In the genomic region with DNA sequence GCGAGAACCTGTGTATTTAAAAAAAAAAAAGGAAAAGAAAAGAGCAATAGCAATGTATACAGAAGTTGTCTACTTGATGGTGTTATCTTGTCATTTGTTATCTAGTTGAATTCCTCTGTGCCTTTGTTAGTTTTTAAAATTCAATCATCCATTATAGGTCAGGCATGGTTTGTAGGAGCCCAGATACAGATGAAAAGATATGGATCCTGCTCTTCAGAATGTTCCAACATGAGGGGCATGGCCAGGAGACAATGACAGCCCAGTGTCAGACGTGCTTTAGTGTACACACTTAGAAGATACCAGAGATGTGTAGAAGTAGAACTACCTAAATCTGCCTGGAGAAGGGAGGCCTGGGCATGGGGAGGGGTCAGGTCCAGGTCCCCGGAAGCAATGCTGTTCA, we compare ENCODE assay signal across 20 cellular contexts. TPM values are rescaled to one million over a fixed set of nuclear protein-coding genes. Genes with fewer than 3 reads are reported as not detected.
DNase-seq lines count a peak whose midpoint lies in the region; ATAC-seq, FAIRE-seq and TF ChIP-seq lines count a peak whose summit lies in the region.
"Had no signal": no experiment of that assay in that cellular context is flagged by ENCODE, and none has a peak within 500 bp of the region (broad histone marks: within the 10 kb centered on the region; RNA-seq: fewer than 3 reads in every experiment).

No MANE protein-coding gene starts in this region.

- no peak overlapping the region for H4K8ac ChIP-seq in IMR-90 (ENCODE audit: low read depth in 2 of 2, low read length in 2 of 2)

- POLR2A ChIA-PET in IMR-90 (lab: Charles Lee; ENCODE audit: unreplicated experiment): no interaction called here

- H3K79me2 ChIP-seq in parathyroid adenoma (peaks cover 6% of the 10 kb centered on the region), GM23248 (ENCODE audit: insufficient read depth) (no peaks in the 10 kb centered on the region)

- BruUV-seq in IMR-90 (replicated peaks; lab: Mats Ljungman, UMichigan): no TSS peak

- H3K27me3 Mint-ChIP-seq in stimulated activated memory B cell treated with anti-CD40 and anti-IgM and Interleukin-4, amounts not matched to agents 10 μg/mL and 1 μg/mL and 100 μg/mL, for 72 hours: no peaks in the 10 kb centered on the region

- TF ChIP-seq RAD21 in IMR-90 (IDR thresholded peaks at IDR 0.05; ENCODE audit: low read length): no peak

- H3K14ac ChIP-seq in IMR-90 (replicated peaks; ENCODE audit: low read depth, low read length): no peak overlapping the region

- CTCF ChIA-PET in IMR-90 (lab: Yijun Ruan, JAX): no interaction called here

- DNase-seq in IMR-90 (no peak), bronchial epithelial cell (ENCODE audit: low read depth) (no peak), lower lobe of right lung (no peak), lower leg skin (ENCODE audit: low spot score in 2 of 2) (no peak), GM23248 (no peak)
- no peak for DNase-seq in activated CD4-positive, alpha-beta T cell treated with anti-CD3 and anti-CD28 coated beads, Interleukin-2, amount 50 U/mL, for 4 hours
- DNase-seq: C1 segment of cervical spinal cord; CD4-positive, alpha-beta memory T cell; COR-L47; DMS79; EL; GDM1; H9 had no signal

- no peaks in the 10 kb centered on the region; the same call in 1 of the 2 replicates for H3K9me1 ChIP-seq in IMR-90 (ENCODE audit: insufficient read depth, low read length)

- H3K9me3 Mint-ChIP-seq in stimulated activated memory B cell treated with anti-CD40 and anti-IgM and Interleukin-4, amounts not matched to agents 10 μg/mL and 1 μg/mL and 100 μg/mL, for 72 hours: no peaks in the 10 kb centered on the region
- H3K9me3 Mint-ChIP-seq: CD4-positive, alpha-beta memory T cell; GM23338; H9 had no signal

- H3K4me3 Mint-ChIP-seq in stimulated activated memory B cell treated with anti-CD40 and anti-IgM and Interleukin-4, amounts not matched to agents 10 μg/mL and 1 μg/mL and 100 μg/mL, for 72 hours: no peak overlapping the region
- H3K4me3 Mint-ChIP-seq: CD4-positive, alpha-beta memory T cell; GM23338; H9 had no signal

- H3K27me3 ChIP-seq in IMR-90 (ENCODE audit: control insufficient read depth, insufficient read depth, low read length): no peaks in the 10 kb centered on the region
- H3K27me3 ChIP-seq in bronchial epithelial cell (ENCODE audit: control insufficient read depth, insufficient read depth, low read length): no peaks in the 10 kb centered on the region
- no peaks in the 10 kb centered on the region for H3K27me3 ChIP-seq in parathyroid adenoma (ENCODE audit: control insufficient read depth, insufficient read depth, low read length)
- no peaks in the 10 kb centered on the region for H3K27me3 ChIP-seq in lower lobe of right lung (ENCODE audit: low read depth)
- H3K27me3 ChIP-seq in GM23248 (replicated peaks; ENCODE audit: insufficient read depth): no peaks in the 10 kb centered on the region

- H4K5ac ChIP-seq in IMR-90 (ENCODE audit: low read depth, low read length): no peak overlapping the region

- no peak overlapping the region for H3K56ac ChIP-seq in IMR-90 (ENCODE audit: extremely low read depth, insufficient read depth, low read length)

- no CpG with 5 or more reads among the region's 3 CpGs for WGBS in IMR-90 (ENCODE audit: extremely low coverage in 2 of 2, insufficient read length in 1 of 2), 2 experiments
- WGBS in lower leg skin, 2 donors: 92 to 94% methylated on average over 3 of the region's 3 CpGs
- WGBS in GM23248 (ENCODE audit: low coverage in 1 of 2, low lambda C conversion rate in 2 of 2, missing lambda C conversion rate in 2 of 2), 2 experiments: 88 to 95% methylated on average over 3 of the region's 3 CpGs

- no peak overlapping the region for H2BK120ac ChIP-seq in IMR-90 (ENCODE audit: low read depth, low read length)

- ATAC-seq in IMR-90 (ENCODE audit: low read depth) (no peak), lower lobe of right lung (no peak)
- no peak for ATAC-seq in stimulated activated memory B cell treated with anti-CD40 and anti-IgM and Interleukin-4, amounts not matched to agents 10 μg/mL and 1 μg/mL and 100 μg/mL, for 72 hours
- ATAC-seq: GM12878, GM23338, HCT116 had no signal

- H3K36me3 ChIP-seq in IMR-90 (ENCODE audit: control insufficient read depth, insufficient read depth, low read length): peaks cover 2% of the 10 kb centered on the region; the same call in 1 of the 2 replicates
- H3K36me3 ChIP-seq in bronchial epithelial cell (ENCODE audit: control insufficient read depth, insufficient read depth, low read length): no peaks in the 10 kb centered on the region
- H3K36me3 ChIP-seq in parathyroid adenoma (ENCODE audit: control insufficient read depth, insufficient read depth, low read length): no peaks in the 10 kb centered on the region
- H3K36me3 ChIP-seq in lower lobe of right lung: peaks cover 45% of the 10 kb centered on the region
- H3K36me3 ChIP-seq in GM23248 (ENCODE audit: low read depth): no peaks in the 10 kb centered on the region

- H3K27ac ChIP-seq in IMR-90 (ENCODE audit: insufficient read depth, low read length) (no peak overlapping the region), parathyroid adenoma (peak overlapping the region; percentile 60), lower lobe of right lung (no peak overlapping the region), GM23248 (no peak overlapping the region)

- no peak overlapping the region for H3K9ac ChIP-seq in IMR-90 (ENCODE audit: low read depth, low read length)
- H3K9ac ChIP-seq in parathyroid adenoma: no peak overlapping the region
- H3K9ac ChIP-seq in GM23248: no peak overlapping the region

- peak; percentile 50 for FAIRE-seq in bronchial epithelial cell (lab: Jason Lieb, UNC)
- FAIRE-seq: GM12878 had no signal

- H3K79me1 ChIP-seq in IMR-90 (ENCODE audit: low read depth in 1 of 2, low read length in 2 of 2): no peaks in the 10 kb centered on the region

- H4K91ac ChIP-seq in IMR-90 (ENCODE audit: insufficient read depth, low read depth, low read length): no peak overlapping the region

- TF ChIP-seq POLR2A in IMR-90 (IDR thresholded peaks at IDR 0.05; ENCODE audit: low read depth, low read length) (no peak), lower leg skin (IDR thresholded peaks at IDR 0.05) (no peak)

- H3K18ac ChIP-seq in IMR-90 (ENCODE audit: low read depth, low read length): no peak overlapping the region

- no peaks in the 10 kb centered on the region for H3K9me2 ChIP-seq in GM23248 (ENCODE audit: insufficient read depth)

- H2AK9ac ChIP-seq in IMR-90 (replicated peaks; ENCODE audit: low read depth, low read length, poor library complexity): peak overlapping the region; percentile 40

- H3K4me1 ChIP-seq in IMR-90 (ENCODE audit: control insufficient read depth, insufficient read depth, low read length) (no peaks in the 10 kb centered on the region; the same call in 1 of the 2 replicates), parathyroid adenoma (peaks cover 37% of the 10 kb centered on the region), lower lobe of right lung (peaks cover 27% of the 10 kb centered on the region), GM23248 (ENCODE audit: insufficient read depth) (no peaks in the 10 kb centered on the region)

- dilution Hi-C loops in IMR-90 (cut with HindIII; ENCODE audit: low sequenced_read_pairs, unreplicated experiment): no loop called here

- intact Hi-C loops in IMR-90 (cut with micrococcal nuclease): no loop called here
- intact Hi-C loops in lower lobe of right lung (cut with DNase I): no loop called here
- intact Hi-C loops in lower leg skin (cut with DNase I; ENCODE audit: low total_unique reads): no loop called here

- H3K23ac ChIP-seq in IMR-90 (ENCODE audit: low read depth, low read length): no peak overlapping the region

- H3F3A ChIP-seq in GM23248 (ENCODE audit: insufficient read depth): no peaks in the 10 kb centered on the region

- no peak overlapping the region for H2BK15ac ChIP-seq in IMR-90 (ENCODE audit: low read depth, low read length)

- no peaks in the 10 kb centered on the region for H4K20me1 ChIP-seq in IMR-90 (ENCODE audit: insufficient read depth, low read length)
- no peaks in the 10 kb centered on the region for H4K20me1 ChIP-seq in GM23248 (ENCODE audit: insufficient read depth)

- no peak overlapping the region for H3K4me3 ChIP-seq in IMR-90 (ENCODE audit: insufficient read depth, low read depth, low read length)
- H3K4me3 ChIP-seq in bronchial epithelial cell (ENCODE audit: low read depth, low read length): no peak overlapping the region
- H3K4me3 ChIP-seq in parathyroid adenoma (ENCODE audit: low read depth, low read length): no peak overlapping the region
- no peak overlapping the region for H3K4me3 ChIP-seq in lower lobe of right lung
- no peak overlapping the region for H3K4me3 ChIP-seq in lower leg skin (ENCODE audit: low read depth, poor library complexity, severe bottlenecking)
- no peak overlapping the region for H3K4me3 ChIP-seq in GM23248
- H3K4me3 ChIP-seq: GM12878, GM23338 had no signal

- peaks cover 16% of the 10 kb centered on the region for H3K4me1 Mint-ChIP-seq in stimulated activated memory B cell treated with anti-CD40 and anti-IgM and Interleukin-4, amounts not matched to agents 10 μg/mL and 1 μg/mL and 100 μg/mL, for 72 hours
- H3K4me1 Mint-ChIP-seq: CD4-positive, alpha-beta memory T cell; GM23338; H9 had no signal

- H2BK5ac ChIP-seq in IMR-90 (ENCODE audit: low read depth, low read length, poor library complexity, severe bottlenecking): no peak overlapping the region

- H2AFZ ChIP-seq in IMR-90 (replicated peaks; ENCODE audit: low read length, poor library complexity): no peak overlapping the region
- H2AFZ ChIP-seq in parathyroid adenoma: no peak overlapping the region
- H2AFZ ChIP-seq in GM23248: no peak overlapping the region
- H2AFZ ChIP-seq: GM23338 had no signal

- peaks cover 32% of the 10 kb centered on the region for H3K36me3 Mint-ChIP-seq in stimulated activated memory B cell treated with anti-CD40 and anti-IgM and Interleukin-4, amounts not matched to agents 10 μg/mL and 1 μg/mL and 100 μg/mL, for 72 hours
- H3K36me3 Mint-ChIP-seq: CD4-positive, alpha-beta memory T cell had no signal

- H2AK5ac ChIP-seq in IMR-90 (ENCODE audit: low read depth, low read length): no peak overlapping the region

- no peak overlapping the region for H3K4ac ChIP-seq in IMR-90 (ENCODE audit: low read depth, low read length)

- H3K4me2 ChIP-seq in IMR-90 (ENCODE audit: low read depth, low read length): no peak overlapping the region
- H3K4me2 ChIP-seq in parathyroid adenoma (ENCODE audit: low read length): no peak overlapping the region
- H3K4me2 ChIP-seq in GM23248 (ENCODE audit: unreplicated experiment): no peak overlapping the region
- H3K4me2 ChIP-seq: GM23338 had no signal

- in situ Hi-C loops in IMR-90 (cut with MboI; ENCODE audit: low sequenced_read_pairs): no loop called here
- in situ Hi-C loops in GM23248 (cut with MboI): no loop called here

- H2BK20ac ChIP-seq in IMR-90 (ENCODE audit: low read depth, low read length): no peak overlapping the region

- no peak for TF ChIP-seq CTCF in IMR-90 (conservative IDR thresholded peaks at IDR 0.05; ENCODE audit: low read depth, low read length)
- no peak for TF ChIP-seq CTCF in bronchial epithelial cell (IDR thresholded peaks at IDR 0.05; ENCODE audit: insufficient read depth, low read length, severe bottlenecking)
- no peak for TF ChIP-seq CTCF in parathyroid adenoma (IDR thresholded peaks at IDR 0.05)
- TF ChIP-seq CTCF in lower lobe of right lung (IDR thresholded peaks at IDR 0.05): no peak
- TF ChIP-seq CTCF in lower leg skin (IDR thresholded peaks at IDR 0.05): no peak

- H3K9me3 ChIP-seq in IMR-90 (ENCODE audit: control insufficient read depth, insufficient read depth, low read length) (no peaks in the 10 kb centered on the region), parathyroid adenoma (ENCODE audit: control insufficient read depth, low read length) (no peaks in the 10 kb centered on the region), lower lobe of right lung (no peaks in the 10 kb centered on the region), GM23248 (ENCODE audit: low read depth) (no peaks in the 10 kb centered on the region)

- peak overlapping the region; percentile 2 for H3K27ac Mint-ChIP-seq in stimulated activated memory B cell treated with anti-CD40 and anti-IgM and Interleukin-4, amounts not matched to agents 10 μg/mL and 1 μg/mL and 100 μg/mL, for 72 hours
- H3K27ac Mint-ChIP-seq: GM23338 had no signal

RNA-seq across cellular contexts. Expression of gene MTARC2, which starts 16.6 kb away (rescaled TPM):
- total RNA-seq in IMR-90 (2012; rRNA removed) (0.36 and 0.56 TPM in 2 replicates), bronchial epithelial cell (1.7 and 2.6 TPM in 2 replicates), lower lobe of right lung (56.6 TPM), lower leg skin (1 to 10 TPM; 4.3 to 8.6 (median 5.6) TPM)
- polyA plus RNA-seq in IMR-90 (2012; rRNA removed) (2.6 TPM in 2 replicates), GM23248 (2016; fragmentation: Nextera tagmentation; extraction: Ambion mirVana) (4.0 and 4.8 TPM in 2 replicates)
- polyA plus RNA-seq in IMR-90 (2012; cell fraction: cytosol; rRNA removed): 0.71 and 3.2 TPM in 2 replicates
- 8.2 and 12.5 TPM in 2 replicates for polyA plus RNA-seq in IMR-90 (2012; cell fraction: nucleus; rRNA removed; ENCODE audit: low replicate concordance)
- 0.13 and 1.9 TPM in 2 replicates for total RNA-seq in GM23248 (2014; rRNA removed; shearing (Covaris generic))
- total RNA-seq: A673; CD4-positive, alpha-beta memory T cell had no signal

RNA-seq across cellular contexts. Expression of gene MTARC1, which starts 22.0 kb away (rescaled TPM):
- 0.18 and 0.28 TPM in 2 replicates for total RNA-seq in IMR-90 (2012; rRNA removed)
- polyA plus RNA-seq in IMR-90 (2012; rRNA removed): 0.55 and 0.72 TPM in 2 replicates
- polyA plus RNA-seq in IMR-90 (2012; cell fraction: cytosol; rRNA removed): 0.05 and 0.16 TPM in 2 replicates
- polyA plus RNA-seq in IMR-90 (2012; cell fraction: nucleus; rRNA removed; ENCODE audit: low replicate concordance): 0.09 and 0.33 TPM in 2 replicates
- 2.0 and 5.8 TPM in 2 replicates for total RNA-seq in bronchial epithelial cell
- 37.6 TPM for total RNA-seq in lower lobe of right lung
- 1 to 10 TPM; 1.9 to 3.9 (median 2.4) TPM for total RNA-seq in lower leg skin
- 0.22 and 0.76 TPM in 2 replicates for total RNA-seq in GM23248 (2014; rRNA removed; shearing (Covaris generic))
- 0.66 and 2.6 TPM in 2 replicates for polyA plus RNA-seq in GM23248 (2016; fragmentation: Nextera tagmentation; extraction: Ambion mirVana)
- total RNA-seq: A172; CD4-positive, alpha-beta memory T cell had no signal
- polyA plus RNA-seq: CD4-positive, alpha-beta memory T cell had no signal
